11 cellular contexts compared by ENCODE assay signal in genomic region chr4:59770865-59771264, GRCh38.
"Had no signal": no experiment of that assay in that cellular context is flagged by ENCODE, and none has a peak within 500 bp of the region (broad histone marks: within the 10 kb centered on the region; RNA-seq: fewer than 3 reads in every experiment).

No MANE protein-coding gene starts in this region.

- H3K27ac ChIP-seq: GM23248 had no signal

- H3K36me3 ChIP-seq: HAP-1 had no signal

- H3K9me3 Mint-ChIP-seq: GM23338, H9 had no signal

- H3K4me1 Mint-ChIP-seq: GM23338, H9 had no signal

- H3K9me3 ChIP-seq: HAP-1 had no signal

- H3K4me2 ChIP-seq: GM23338 had no signal

- H2AFZ ChIP-seq: GM23248, GM23338 had no signal

- DNase-seq: GM23248, GOT3, H7, H9, HCEC 1CT, HFFc6 had no signal

- H3K27ac Mint-ChIP-seq: GM23338, H9, HFFc6 had no signal

- FAIRE-seq: H1, H54 had no signal

- H3K4me3 Mint-ChIP-seq: GM23338, H9, HFFc6 had no signal

- H3K4me1 ChIP-seq: HAP-1 had no signal

- ATAC-seq: GM23338, HCT116 had no signal

- H3K9ac ChIP-seq: GM23248 had no signal

- H3K4me3 ChIP-seq: GM23248, GM23338, HAP-1 had no signal
